ENCODE assay signal across 1 cellular context in genomic region chr3:14282706-14283075, GRCh38.
TF ChIP-seq lines count a peak whose summit lies in the region.

No MANE protein-coding gene starts in this region.

TF ChIP-seq in H1, 55 proteins besides CTCF, POLR2A, EP300 and RAD21:
- no peak for TF ChIP-seq CHD7 (IDR thresholded peaks at IDR 0.05; ENCODE audit: insufficient replicate concordance, low read length)
- no peak for TF ChIP-seq SUZ12 (IDR thresholded peaks at IDR 0.05; ENCODE audit: low read length)
- no peak for TF ChIP-seq ZNF274 (IDR thresholded peaks at IDR 0.05; ENCODE audit: borderline replicate concordance, extremely low read depth, low read length)
- TF ChIP-seq TCF12 (IDR thresholded peaks at IDR 0.05; ENCODE audit: low read depth, low read length) = no peak
- no peak for TF ChIP-seq JUN (IDR thresholded peaks at IDR 0.05; ENCODE audit: low read depth, low read length)
- no peak for TF ChIP-seq CHD1 (IDR thresholded peaks at IDR 0.05; ENCODE audit: low read depth, low read length)
- no peak for TF ChIP-seq TAF7 (optimal IDR thresholded peaks at IDR 0.05; ENCODE audit: borderline replicate concordance, low read depth, low read length)
- no peak for TF ChIP-seq MAFK (IDR thresholded peaks at IDR 0.05; ENCODE audit: low read depth, low read length)
- no peak for TF ChIP-seq TEAD4 (IDR thresholded peaks at IDR 0.05; ENCODE audit: low read depth, low read length)
- TF ChIP-seq SIX5 (IDR thresholded peaks at IDR 0.05; ENCODE audit: low read depth, low read length) = no peak
- no peak for TF ChIP-seq CREB1 (IDR thresholded peaks at IDR 0.05)
- TF ChIP-seq RNF2 (IDR thresholded peaks at IDR 0.05; ENCODE audit: borderline replicate concordance, low read depth, low read length, missing control alignments, poor library complexity, severe bottlenecking) = no peak
- no peak for TF ChIP-seq EZH2 (IDR thresholded peaks at IDR 0.05; ENCODE audit: low read depth, low read length, severe bottlenecking)
- no peak for TF ChIP-seq CHD2 (IDR thresholded peaks at IDR 0.05; ENCODE audit: low read length)
